In genomic region chr4:171629182-171629581, GRCh38 we compare ENCODE assay signal across 11 cellular contexts.
DNase-seq lines count a peak whose midpoint lies in the region; ATAC-seq, FAIRE-seq and TF ChIP-seq lines count a peak whose summit lies in the region.
"Had no signal": no experiment of that assay in that cellular context is flagged by ENCODE, and none has a peak within 500 bp of the region (broad histone marks: within the 10 kb centered on the region; RNA-seq: fewer than 3 reads in every experiment).

No MANE protein-coding gene starts in this region.

- FAIRE-seq in GM12891 (lab: Jason Lieb, UNC) (no peak), GM12892 (lab: Jason Lieb, UNC) (no peak)

- DNase-seq in GM12891 (ENCODE audit: insufficient read length, low spot score) (no peak), GM12892 (ENCODE audit: insufficient read length) (no peak)
- no peak for DNase-seq in activated CD4-positive, alpha-beta T cell treated with anti-CD3 and anti-CD28 coated beads for 36 hours
- DNase-seq in naive thymus-derived CD8-positive, alpha-beta T cell: no peak
- DNase-seq in activated naive CD4-positive, alpha-beta T cell treated with anti-CD3 and anti-CD28 coated beads, Interleukin-2, amount 50 U/mL, for 16 hours: no peak
- DNase-seq: activated CD4-positive, alpha-beta T cell treated with anti-CD3 and anti-CD28 coated beads, Interleukin-2, amount 10 ng/mL, durations not matched to agents 24 days and 14 days; EL; NCI-H446 had no signal

- TF ChIP-seq POLR2A in GM12891 (IDR thresholded peaks at IDR 0.05; ENCODE audit: low read depth, low read length) (no peak), GM12892 (IDR thresholded peaks at IDR 0.05; ENCODE audit: low read depth, low read length) (no peak)

- no peak overlapping the region for H3K27ac Mint-ChIP-seq in activated CD4-positive, alpha-beta T cell treated with anti-CD3 and anti-CD28 coated beads for 36 hours
- H3K27ac Mint-ChIP-seq in naive thymus-derived CD8-positive, alpha-beta T cell: no peak overlapping the region
- H3K27ac Mint-ChIP-seq: activated CD4-positive, alpha-beta T cell treated with anti-CD3 and anti-CD28 coated beads, Interleukin-2, amount 10 ng/mL, durations not matched to agents 24 days and 14 days had no signal

- H3K4me3 Mint-ChIP-seq in activated CD4-positive, alpha-beta T cell treated with anti-CD3 and anti-CD28 coated beads for 36 hours: no peak overlapping the region
- H3K4me3 Mint-ChIP-seq in naive thymus-derived CD8-positive, alpha-beta T cell: no peak overlapping the region
- H3K4me3 Mint-ChIP-seq: activated CD4-positive, alpha-beta T cell treated with anti-CD3 and anti-CD28 coated beads, Interleukin-2, amount 10 ng/mL, durations not matched to agents 24 days and 14 days had no signal

- peaks cover 4% of the 10 kb centered on the region for H3K9me3 Mint-ChIP-seq in activated CD4-positive, alpha-beta T cell treated with anti-CD3 and anti-CD28 coated beads for 36 hours (ENCODE audit: low read depth)
- peaks cover 0 to 10% (median 1%) of the 10 kb centered on the region in 9 donors for H3K9me3 Mint-ChIP-seq in naive thymus-derived CD8-positive, alpha-beta T cell

- POLR2A ChIA-PET in activated CD4-positive, alpha-beta T cell treated with anti-CD3 and anti-CD28 coated beads for 36 hours (lab: Charles Lee): no interaction called here
- POLR2A ChIA-PET in naive thymus-derived CD8-positive, alpha-beta T cell (lab: Charles Lee): no interaction called here

- H3K4me1 Mint-ChIP-seq in activated CD4-positive, alpha-beta T cell treated with anti-CD3 and anti-CD28 coated beads for 36 hours: no peaks in the 10 kb centered on the region
- H3K4me1 Mint-ChIP-seq in naive thymus-derived CD8-positive, alpha-beta T cell: peaks cover 0 to 7% (median 0%) of the 10 kb centered on the region in 4 donors
- H3K4me1 Mint-ChIP-seq: activated CD4-positive, alpha-beta T cell treated with anti-CD3 and anti-CD28 coated beads, Interleukin-2, amount 10 ng/mL, durations not matched to agents 24 days and 14 days had no signal

- no peaks in the 10 kb centered on the region for H3K27me3 Mint-ChIP-seq in activated CD4-positive, alpha-beta T cell treated with anti-CD3 and anti-CD28 coated beads for 36 hours
- H3K27me3 Mint-ChIP-seq in naive thymus-derived CD8-positive, alpha-beta T cell: no peaks in the 10 kb centered on the region
- H3K27me3 Mint-ChIP-seq: activated CD4-positive, alpha-beta T cell treated with anti-CD3 and anti-CD28 coated beads, Interleukin-2, amount 10 ng/mL, durations not matched to agents 24 days and 14 days had no signal

- CTCF ChIA-PET in activated CD4-positive, alpha-beta T cell treated with anti-CD3 and anti-CD28 coated beads for 36 hours (lab: Charles Lee): no interaction called here

- ATAC-seq in GM19463 (IDR thresholded peaks at IDR 0.05; ENCODE audit: unreplicated experiment): peak; percentile 69
- peak; percentile 97 for ATAC-seq in HG02870 (IDR thresholded peaks at IDR 0.05; ENCODE audit: unreplicated experiment)
- ATAC-seq in HG03521 (IDR thresholded peaks at IDR 0.05; ENCODE audit: unreplicated experiment): peak; percentile 89
- ATAC-seq in activated CD4-positive, alpha-beta T cell treated with anti-CD3 and anti-CD28 coated beads for 36 hours: no peak
- no peak for ATAC-seq in naive thymus-derived CD8-positive, alpha-beta T cell

- intact Hi-C loops in activated CD4-positive, alpha-beta T cell treated with anti-CD3 and anti-CD28 coated beads for 36 hours (cut with DNase I, micrococcal nuclease): no loop called here

- H3K36me3 Mint-ChIP-seq in activated CD4-positive, alpha-beta T cell treated with anti-CD3 and anti-CD28 coated beads for 36 hours (ENCODE audit: low read depth): no peaks in the 10 kb centered on the region
- H3K36me3 Mint-ChIP-seq in naive thymus-derived CD8-positive, alpha-beta T cell: no peaks in the 10 kb centered on the region

TF ChIP-seq in GM12891, 5 proteins besides CTCF, POLR2A, EP300 and RAD21:
- TF ChIP-seq TAF1 (IDR thresholded peaks at IDR 0.05; ENCODE audit: low read depth, low read length) (no peak), POU2F2 (IDR thresholded peaks at IDR 0.05; ENCODE audit: low read depth, low read length) (no peak), SPI1 (IDR thresholded peaks at IDR 0.05; ENCODE audit: low read depth, low read length) (peak; percentile 79)

Comparison
In these comparisons a context has a peak if more than half of its experiments do, and no peak if none do; other contexts are left out.
1. ATAC-seq: peak in GM19463 (single experiment), HG02870 (single experiment) and HG03521 (single experiment); none in activated CD4-positive, alpha-beta T cell treated with anti-CD3 and anti-CD28 coated beads for 36 hours (single experiment) and naive thymus-derived CD8-positive, alpha-beta T cell (0 of 2).